Comparison of ENCODE assay signal across 10 cellular contexts in genomic region chr18:61333746-61334490, GRCh38. TPM values are rescaled to one million over a fixed set of nuclear protein-coding genes. Genes with fewer than 3 reads are reported as not detected.
DNase-seq lines count a peak whose midpoint lies in the region; ATAC-seq, FAIRE-seq and TF ChIP-seq lines count a peak whose summit lies in the region.
"Had no signal": no experiment of that assay in that cellular context is flagged by ENCODE, and none has a peak within 500 bp of the region (broad histone marks: within the 10 kb centered on the region; RNA-seq: fewer than 3 reads in every experiment).

No MANE protein-coding gene starts in this region.

- TF ChIP-seq POLR2A in endothelial cell of umbilical vein (IDR thresholded peaks at IDR 0.05; ENCODE audit: low read depth, low read length) = no peak

- intact Hi-C loops in Right ventricle myocardium superior (cut with DNase I) (no loop called here), endothelial cell of umbilical vein (cut with micrococcal nuclease) (no loop called here), aorta (cut with DNase I) (no loop called here)

- peaks cover 34% of the 10 kb centered on the region for H3K27me3 ChIP-seq in cardiac muscle cell
- H3K27me3 ChIP-seq in endothelial cell of umbilical vein (ENCODE audit: control insufficient read depth in 2 of 2, insufficient read depth in 2 of 2, low read length in 2 of 2) = peaks cover 14 to 16% of the 10 kb centered on the region in 2 experiments
- H3K27me3 ChIP-seq in mesendoderm (ENCODE audit: insufficient read depth, low read length, poor library complexity) = peaks cover 3% of the 10 kb centered on the region
- H3K27me3 ChIP-seq in aorta (ENCODE audit: control insufficient read depth in 1 of 2, insufficient read depth in 2 of 2, low read length in 1 of 2) = no peaks in the 10 kb centered on the region

- H4K8ac ChIP-seq in mesendoderm (ENCODE audit: low read depth, low read length) = no peak overlapping the region

- ATAC-seq in Right ventricle myocardium superior (ENCODE audit: poor library complexity) (no peak), aorta (ENCODE audit: low FRiP score) (peak; percentile 44)

- no peak overlapping the region for H4K5ac ChIP-seq in mesendoderm (ENCODE audit: low read length)

- H3K79me1 ChIP-seq in mesendoderm (ENCODE audit: low read length) = no peaks in the 10 kb centered on the region

- H4K20me1 ChIP-seq in endothelial cell of umbilical vein (replicated peaks; ENCODE audit: control insufficient read depth, extremely low read depth, insufficient read depth, low read length) = no peaks in the 10 kb centered on the region

- peak overlapping the region; percentile 72 for H2AFZ ChIP-seq in endothelial cell of umbilical vein (ENCODE audit: low read depth, low read length)

- no peak overlapping the region for H2BK120ac ChIP-seq in mesendoderm (ENCODE audit: low read depth, low read length)

- H3K9me3 ChIP-seq in cardiac muscle cell (ENCODE audit: low read depth) = no peaks in the 10 kb centered on the region
- no peaks in the 10 kb centered on the region for H3K9me3 ChIP-seq in endothelial cell of umbilical vein (replicated peaks; ENCODE audit: control insufficient read depth, insufficient read depth, low read length)
- H3K9me3 ChIP-seq in aorta (ENCODE audit: control insufficient read depth, low read length) = no peaks in the 10 kb centered on the region

- H3K56ac ChIP-seq in mesendoderm (ENCODE audit: low read length) = peak overlapping the region; percentile 4

- H3K4ac ChIP-seq in mesendoderm (ENCODE audit: low read depth, low read length) = no peak overlapping the region

- H2BK15ac ChIP-seq in mesendoderm (replicated peaks; ENCODE audit: low read depth) = no peak overlapping the region

- POLR2A ChIA-PET in endothelial cell of umbilical vein (lab: Charles Lee) = no interaction called here

- H3K4me3 ChIP-seq in cardiac muscle cell (peak overlapping the region; percentile 45), endothelial cell of umbilical vein (replicated peaks in 1 of 3; ENCODE audit: insufficient read depth in 1 of 3, low read depth in 1 of 3, low read length in 3 of 3) (peak overlapping the region; percentile 23 to 62 (median 50)), mesendoderm (ENCODE audit: low read length) (peak overlapping the region; percentile 1), aorta (ENCODE audit: low read length in 2 of 2) (no peak overlapping the region)

- H2AK5ac ChIP-seq in mesendoderm (ENCODE audit: low read length) = no peak overlapping the region

- no peak overlapping the region for H2BK5ac ChIP-seq in mesendoderm (ENCODE audit: low read length)

- no peaks in the 10 kb centered on the region for H3K79me2 ChIP-seq in endothelial cell of umbilical vein (ENCODE audit: control insufficient read depth, insufficient read depth, low read length)
- no peaks in the 10 kb centered on the region for H3K79me2 ChIP-seq in mesendoderm (ENCODE audit: control insufficient read depth, insufficient read depth, low read length)

- no peak for TF ChIP-seq CTCF in cardiac muscle cell (IDR thresholded peaks at IDR 0.05; ENCODE audit: low read depth, low read length)
- TF ChIP-seq CTCF in endothelial cell of umbilical vein (IDR thresholded peaks at IDR 0.05; ENCODE audit: extremely low read depth in 1 of 2, insufficient read depth in 1 of 2, low read depth in 1 of 2, low read length in 2 of 2) = no peak

- dilution Hi-C loops in endothelial cell of umbilical vein (cut with MboI; ENCODE audit: extremely low pct_ligation_motif_present, low sequenced_read_pairs) = no loop called here

- H3K36me3 ChIP-seq in cardiac muscle cell (no peaks in the 10 kb centered on the region), endothelial cell of umbilical vein (ENCODE audit: control insufficient read depth in 2 of 2, extremely low read depth in 1 of 2, insufficient read depth in 2 of 2, low read length in 2 of 2) (no peaks in the 10 kb centered on the region), mesendoderm (ENCODE audit: control insufficient read depth, insufficient read depth, low read length) (no peaks in the 10 kb centered on the region), aorta (ENCODE audit: control insufficient read depth in 1 of 2, insufficient read depth in 2 of 2, low read length in 1 of 2) (no peaks in the 10 kb centered on the region)

- H3K18ac ChIP-seq in mesendoderm (ENCODE audit: low read length) = no peak overlapping the region

- FAIRE-seq in endothelial cell of umbilical vein (lab: Jason Lieb, UNC) = no peak

- H3K9ac ChIP-seq in endothelial cell of umbilical vein (replicated peaks; ENCODE audit: extremely low read depth, insufficient read depth, low read length) = no peak overlapping the region
- peak overlapping the region; percentile 9 for H3K9ac ChIP-seq in mesendoderm (ENCODE audit: low read length)

- H3K27ac ChIP-seq in cardiac muscle cell = no peak overlapping the region
- H3K27ac ChIP-seq in endothelial cell of umbilical vein (ENCODE audit: insufficient read depth, low read depth, low read length) = no peak overlapping the region
- no peak overlapping the region for H3K27ac ChIP-seq in mesendoderm (ENCODE audit: low read depth, low read length)
- no peak overlapping the region for H3K27ac ChIP-seq in aorta (ENCODE audit: low read depth in 1 of 2, low read length in 2 of 2)

- DNase-seq in cardiac muscle cell (ENCODE audit: low read depth in 1 of 2, low spot score in 1 of 2) = peak; percentile 21 to 51
- no peak for DNase-seq in Right ventricle myocardium superior
- DNase-seq in endothelial cell of umbilical vein (ENCODE audit: low read depth, low spot score) = no peak
- peak; percentile 43 for DNase-seq in mesendoderm
- DNase-seq in aorta = peak; percentile 37 to 69
- no peak for DNase-seq in SW 1271 (lab: John Stamatoyannopoulos, UW)
- no peak for DNase-seq in stimulated activated naive CD4-positive, alpha-beta T cell treated with Interleukin-2 at 50 U/mL for 16 hours (lab: John Stamatoyannopoulos, UW)
- no peak for DNase-seq in HK-2 (ENCODE audit: unreplicated experiment)
- DNase-seq: CD4-positive, CD25-positive, alpha-beta regulatory T cell; NCI-H1105 had no signal

- WGBS in mesendoderm (ENCODE audit: extremely low coverage, insufficient coverage, low lambda C conversion rate) = no CpG with 5 or more reads among the region's 73 CpGs
- 1% methylated on average over 71 to 73 of the region's 73 CpGs for WGBS in aorta, 2 donors

- no peaks in the 10 kb centered on the region for H3K9me1 ChIP-seq in endothelial cell of umbilical vein (replicated peaks; ENCODE audit: control insufficient read depth, extremely low read depth, insufficient read depth, low read length)

- no peak overlapping the region for H3K23ac ChIP-seq in mesendoderm (ENCODE audit: low read length)

- peak overlapping the region; percentile 75 for H3K4me2 ChIP-seq in endothelial cell of umbilical vein (ENCODE audit: insufficient read depth, low read length)
- H3K4me2 ChIP-seq in mesendoderm (ENCODE audit: low read length) = peak overlapping the region; percentile 15

- BruUV-seq in endothelial cell of umbilical vein (replicated peaks; lab: Mats Ljungman, UMichigan) = no TSS peak

- CTCF ChIA-PET in endothelial cell of umbilical vein (lab: Charles Lee) = interaction anchor here (0.8 to 6.1 kb wide), 4 partner anchors 9 to 525 kb away, joined by 3 to 27 read pairs (median 11); no protein-coding TSS in a partner anchor

- H3K4me1 ChIP-seq in cardiac muscle cell (ENCODE audit: low read depth) (no peaks in the 10 kb centered on the region), endothelial cell of umbilical vein (ENCODE audit: control insufficient read depth, extremely low read depth, insufficient read depth, low read length) (peaks cover 11% of the 10 kb centered on the region), mesendoderm (ENCODE audit: control insufficient read depth, low read depth, low read length) (peaks cover 2% of the 10 kb centered on the region), aorta (ENCODE audit: control insufficient read depth in 1 of 2, insufficient read depth in 2 of 2, low read length in 2 of 2) (no peaks in the 10 kb centered on the region)

TF ChIP-seq in endothelial cell of umbilical vein, 7 proteins besides CTCF, POLR2A, EP300 and RAD21:
- TF ChIP-seq MYC (IDR thresholded peaks at IDR 0.05; ENCODE audit: low read depth, low read length) (no peak), EZH2 (IDR thresholded peaks at IDR 0.05; ENCODE audit: borderline replicate concordance, low read depth, low read length, severe bottlenecking) (peak; percentile 59)

RNA-seq across cellular contexts. Expression of gene CDH20, which starts 0.7 kb away (rescaled TPM):
- total RNA-seq in cardiac muscle cell (not detected in 2 replicates), Right ventricle myocardium superior (0.05 TPM), endothelial cell of umbilical vein (not detected in 2 replicates), aorta (not detected)
- polyA plus RNA-seq in cardiac muscle cell (not detected in 2 replicates), endothelial cell of umbilical vein (not detected in 2 replicates), aorta (under 1 TPM in 1 of 2 donors, not detected in 1; 0.10 TPM)
- polyA plus RNA-seq in endothelial cell of umbilical vein (2011; cell fraction: cytosol; rRNA removed) = 0.01 TPM in 1 of 2 replicates, not detected in the other
- polyA plus RNA-seq in endothelial cell of umbilical vein (2011; cell fraction: nucleus; rRNA removed) = not detected in 2 replicates
- 0.17 TPM in 1 of 2 replicates, not detected in the other for polyA plus RNA-seq in endothelial cell of umbilical vein (2012)
- not detected in 2 replicates for polyA minus RNA-seq in endothelial cell of umbilical vein
- not detected for polyA minus RNA-seq in endothelial cell of umbilical vein (2011; cell fraction: cytosol; rRNA and poly(A)+ RNA removed)
- not detected in 2 replicates for polyA minus RNA-seq in endothelial cell of umbilical vein (2011; cell fraction: nucleus; rRNA and poly(A)+ RNA removed)
- polyA plus RNA-seq in mesendoderm (2013, experiment 1 of 2) = 0.15 TPM
- polyA plus RNA-seq in mesendoderm (2013, experiment 2 of 2) = 0.18 TPM

Comparison
In these comparisons a context has a peak if more than half of its experiments do, and no peak if none do; other contexts are left out.
1. DNase-seq: peak in cardiac muscle cell (2 of 2), mesendoderm (single experiment) and aorta (2 of 2); none in Right ventricle myocardium superior (single experiment), endothelial cell of umbilical vein (single experiment), SW 1271 (0 of 2), stimulated activated naive CD4-positive, alpha-beta T cell treated with Interleukin-2 at 50 U/mL for 16 hours (single experiment) and HK-2 (single experiment).
2. H3K4me3 ChIP-seq: peak in cardiac muscle cell (single experiment), endothelial cell of umbilical vein (3 of 3) and mesendoderm (single experiment); none in aorta (0 of 2).